In the genomic region with DNA sequence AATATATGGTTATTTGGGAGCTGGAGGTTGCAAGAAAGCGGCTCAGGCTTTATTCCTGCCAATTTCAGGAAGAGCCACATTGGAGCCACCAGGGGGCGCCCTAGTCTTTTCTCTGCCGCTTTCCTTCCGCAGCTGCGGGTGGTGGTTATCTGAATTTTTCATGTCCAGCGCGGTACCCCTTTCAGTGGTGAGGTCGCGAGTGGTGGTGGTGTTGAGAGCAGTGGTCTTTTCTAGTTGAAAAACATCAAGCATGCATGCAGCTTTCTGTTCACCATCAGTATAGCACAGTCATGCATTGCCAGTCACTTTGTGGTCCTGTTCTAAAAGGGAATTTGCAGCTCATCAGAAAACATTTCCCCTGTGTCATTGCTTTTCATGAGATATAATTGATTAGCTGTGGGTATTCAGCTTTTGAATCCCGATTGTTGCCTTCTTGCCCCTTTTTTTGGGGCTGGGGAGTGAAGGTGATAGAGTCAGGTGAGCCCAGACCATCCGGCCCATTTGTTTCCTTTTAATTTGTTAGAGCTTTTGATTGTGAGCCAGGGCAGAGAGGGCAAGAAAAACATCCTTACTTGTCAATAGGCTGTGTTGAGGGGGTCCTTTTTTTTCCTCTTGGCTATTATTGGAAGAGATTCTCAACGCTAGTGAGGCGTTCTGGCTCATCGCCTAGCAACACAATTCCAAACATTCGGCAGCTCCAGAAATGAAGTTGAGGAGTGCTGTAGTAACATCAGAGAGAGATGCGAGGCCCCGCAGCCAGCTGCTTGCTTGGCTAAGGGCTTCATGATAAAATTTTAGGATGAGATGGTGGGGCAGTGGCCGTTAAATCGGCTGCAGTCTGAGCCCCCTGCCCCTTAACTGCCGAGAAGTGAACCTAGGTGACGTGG, we compare ENCODE assay signal across 1 cellular context.
TF ChIP-seq lines count a peak whose summit lies in the region.

No MANE protein-coding gene starts in this region.

TF ChIP-seq in HepG2, 621 proteins besides CTCF, POLR2A, EP300 and RAD21 (continued from another document and continues in another):
- TF ChIP-seq, protein P1, sequence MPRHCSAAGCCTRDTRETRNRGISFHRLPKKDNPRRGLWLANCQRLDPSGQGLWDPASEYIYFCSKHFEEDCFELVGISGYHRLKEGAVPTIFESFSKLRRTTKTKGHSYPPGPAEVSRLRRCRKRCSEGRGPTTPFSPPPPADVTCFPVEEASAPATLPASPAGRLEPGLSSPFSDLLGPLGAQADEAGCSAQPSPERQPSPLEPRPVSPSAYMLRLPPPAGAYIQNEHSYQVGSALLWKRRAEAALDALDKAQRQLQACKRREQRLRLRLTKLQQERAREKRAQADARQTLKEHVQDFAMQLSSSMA (CRISPR knock-in tag; IDR thresholded peaks at IDR 0.05) = peak; percentile 78; the same call in 1 of the 2 replicates
- TF ChIP-seq ERF (CRISPR knock-in tag; IDR thresholded peaks at IDR 0.05) = 0 out of 2 replicates have a peak, but pooled peaks have one; percentile 26
- TF ChIP-seq, protein P2, sequence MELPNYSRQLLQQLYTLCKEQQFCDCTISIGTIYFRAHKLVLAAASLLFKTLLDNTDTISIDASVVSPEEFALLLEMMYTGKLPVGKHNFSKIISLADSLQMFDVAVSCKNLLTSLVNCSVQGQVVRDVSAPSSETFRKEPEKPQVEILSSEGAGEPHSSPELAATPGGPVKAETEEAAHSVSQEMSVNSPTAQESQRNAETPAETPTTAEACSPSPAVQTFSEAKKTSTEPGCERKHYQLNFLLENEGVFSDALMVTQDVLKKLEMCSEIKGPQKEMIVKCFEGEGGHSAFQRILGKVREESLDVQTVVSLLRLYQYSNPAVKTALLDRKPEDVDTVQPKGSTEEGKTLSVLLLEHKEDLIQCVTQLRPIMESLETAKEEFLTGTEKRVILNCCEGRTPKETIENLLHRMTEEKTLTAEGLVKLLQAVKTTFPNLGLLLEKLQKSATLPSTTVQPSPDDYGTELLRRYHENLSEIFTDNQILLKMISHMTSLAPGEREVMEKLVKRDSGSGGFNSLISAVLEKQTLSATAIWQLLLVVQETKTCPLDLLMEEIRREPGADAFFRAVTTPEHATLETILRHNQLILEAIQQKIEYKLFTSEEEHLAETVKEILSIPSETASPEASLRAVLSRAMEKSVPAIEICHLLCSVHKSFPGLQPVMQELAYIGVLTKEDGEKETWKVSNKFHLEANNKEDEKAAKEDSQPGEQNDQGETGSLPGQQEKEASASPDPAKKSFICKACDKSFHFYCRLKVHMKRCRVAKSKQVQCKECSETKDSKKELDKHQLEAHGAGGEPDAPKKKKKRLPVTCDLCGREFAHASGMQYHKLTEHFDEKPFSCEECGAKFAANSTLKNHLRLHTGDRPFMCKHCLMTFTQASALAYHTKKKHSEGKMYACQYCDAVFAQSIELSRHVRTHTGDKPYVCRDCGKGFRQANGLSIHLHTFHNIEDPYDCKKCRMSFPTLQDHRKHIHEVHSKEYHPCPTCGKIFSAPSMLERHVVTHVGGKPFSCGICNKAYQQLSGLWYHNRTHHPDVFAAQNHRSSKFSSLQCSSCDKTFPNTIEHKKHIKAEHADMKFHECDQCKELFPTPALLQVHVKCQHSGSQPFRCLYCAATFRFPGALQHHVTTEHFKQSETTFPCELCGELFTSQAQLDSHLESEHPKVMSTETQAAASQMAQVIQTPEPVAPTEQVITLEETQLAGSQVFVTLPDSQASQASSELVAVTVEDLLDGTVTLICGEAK (IDR thresholded peaks at IDR 0.05) = no peak
- TF ChIP-seq, protein P2 (CRISPR knock-in tag; IDR thresholded peaks at IDR 0.05) = no peak
- no peak for TF ChIP-seq REXO4 (CRISPR knock-in tag; IDR thresholded peaks at IDR 0.05; ENCODE audit: borderline replicate concordance)
- no peak for TF ChIP-seq TAF15 (IDR thresholded peaks at IDR 0.05; ENCODE audit: low read depth, low read length, poor library complexity, severe bottlenecking)
- no peak for TF ChIP-seq ZNF235 (CRISPR knock-in tag; IDR thresholded peaks at IDR 0.05; ENCODE audit: borderline replicate concordance)
- TF ChIP-seq POLR2AphosphoS5 (IDR thresholded peaks at IDR 0.05; ENCODE audit: low read depth, low read length) = no peak
- TF ChIP-seq, protein P3, sequence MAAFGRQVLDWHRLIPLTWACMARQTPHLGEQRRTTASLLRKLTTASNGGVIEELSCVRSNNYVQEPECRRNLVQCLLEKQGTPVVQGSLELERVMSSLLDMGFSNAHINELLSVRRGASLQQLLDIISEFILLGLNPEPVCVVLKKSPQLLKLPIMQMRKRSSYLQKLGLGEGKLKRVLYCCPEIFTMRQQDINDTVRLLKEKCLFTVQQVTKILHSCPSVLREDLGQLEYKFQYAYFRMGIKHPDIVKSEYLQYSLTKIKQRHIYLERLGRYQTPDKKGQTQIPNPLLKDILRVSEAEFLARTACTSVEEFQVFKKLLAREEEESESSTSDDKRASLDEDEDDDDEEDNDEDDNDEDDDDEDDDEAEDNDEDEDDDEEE (CRISPR knock-in tag; IDR thresholded peaks at IDR 0.05) = no peak
- TF ChIP-seq GPN1 (CRISPR knock-in tag; IDR thresholded peaks at IDR 0.05; ENCODE audit: borderline replicate concordance) = no peak
- TF ChIP-seq SAFB2 (CRISPR knock-in tag; IDR thresholded peaks at IDR 0.05; ENCODE audit: borderline replicate concordance, low read depth) = no peak
- no peak for TF ChIP-seq ARNT2 (CRISPR knock-in tag; IDR thresholded peaks at IDR 0.05; ENCODE audit: low read depth)
- TF ChIP-seq, protein P4, sequence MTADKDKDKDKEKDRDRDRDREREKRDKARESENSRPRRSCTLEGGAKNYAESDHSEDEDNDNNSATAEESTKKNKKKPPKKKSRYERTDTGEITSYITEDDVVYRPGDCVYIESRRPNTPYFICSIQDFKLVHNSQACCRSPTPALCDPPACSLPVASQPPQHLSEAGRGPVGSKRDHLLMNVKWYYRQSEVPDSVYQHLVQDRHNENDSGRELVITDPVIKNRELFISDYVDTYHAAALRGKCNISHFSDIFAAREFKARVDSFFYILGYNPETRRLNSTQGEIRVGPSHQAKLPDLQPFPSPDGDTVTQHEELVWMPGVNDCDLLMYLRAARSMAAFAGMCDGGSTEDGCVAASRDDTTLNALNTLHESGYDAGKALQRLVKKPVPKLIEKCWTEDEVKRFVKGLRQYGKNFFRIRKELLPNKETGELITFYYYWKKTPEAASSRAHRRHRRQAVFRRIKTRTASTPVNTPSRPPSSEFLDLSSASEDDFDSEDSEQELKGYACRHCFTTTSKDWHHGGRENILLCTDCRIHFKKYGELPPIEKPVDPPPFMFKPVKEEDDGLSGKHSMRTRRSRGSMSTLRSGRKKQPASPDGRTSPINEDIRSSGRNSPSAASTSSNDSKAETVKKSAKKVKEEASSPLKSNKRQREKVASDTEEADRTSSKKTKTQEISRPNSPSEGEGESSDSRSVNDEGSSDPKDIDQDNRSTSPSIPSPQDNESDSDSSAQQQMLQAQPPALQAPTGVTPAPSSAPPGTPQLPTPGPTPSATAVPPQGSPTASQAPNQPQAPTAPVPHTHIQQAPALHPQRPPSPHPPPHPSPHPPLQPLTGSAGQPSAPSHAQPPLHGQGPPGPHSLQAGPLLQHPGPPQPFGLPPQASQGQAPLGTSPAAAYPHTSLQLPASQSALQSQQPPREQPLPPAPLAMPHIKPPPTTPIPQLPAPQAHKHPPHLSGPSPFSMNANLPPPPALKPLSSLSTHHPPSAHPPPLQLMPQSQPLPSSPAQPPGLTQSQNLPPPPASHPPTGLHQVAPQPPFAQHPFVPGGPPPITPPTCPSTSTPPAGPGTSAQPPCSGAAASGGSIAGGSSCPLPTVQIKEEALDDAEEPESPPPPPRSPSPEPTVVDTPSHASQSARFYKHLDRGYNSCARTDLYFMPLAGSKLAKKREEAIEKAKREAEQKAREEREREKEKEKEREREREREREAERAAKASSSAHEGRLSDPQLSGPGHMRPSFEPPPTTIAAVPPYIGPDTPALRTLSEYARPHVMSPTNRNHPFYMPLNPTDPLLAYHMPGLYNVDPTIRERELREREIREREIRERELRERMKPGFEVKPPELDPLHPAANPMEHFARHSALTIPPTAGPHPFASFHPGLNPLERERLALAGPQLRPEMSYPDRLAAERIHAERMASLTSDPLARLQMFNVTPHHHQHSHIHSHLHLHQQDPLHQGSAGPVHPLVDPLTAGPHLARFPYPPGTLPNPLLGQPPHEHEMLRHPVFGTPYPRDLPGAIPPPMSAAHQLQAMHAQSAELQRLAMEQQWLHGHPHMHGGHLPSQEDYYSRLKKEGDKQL (CRISPR knock-in tag; IDR thresholded peaks at IDR 0.05; ENCODE audit: low read depth) = no peak
- TF ChIP-seq, protein P5, sequence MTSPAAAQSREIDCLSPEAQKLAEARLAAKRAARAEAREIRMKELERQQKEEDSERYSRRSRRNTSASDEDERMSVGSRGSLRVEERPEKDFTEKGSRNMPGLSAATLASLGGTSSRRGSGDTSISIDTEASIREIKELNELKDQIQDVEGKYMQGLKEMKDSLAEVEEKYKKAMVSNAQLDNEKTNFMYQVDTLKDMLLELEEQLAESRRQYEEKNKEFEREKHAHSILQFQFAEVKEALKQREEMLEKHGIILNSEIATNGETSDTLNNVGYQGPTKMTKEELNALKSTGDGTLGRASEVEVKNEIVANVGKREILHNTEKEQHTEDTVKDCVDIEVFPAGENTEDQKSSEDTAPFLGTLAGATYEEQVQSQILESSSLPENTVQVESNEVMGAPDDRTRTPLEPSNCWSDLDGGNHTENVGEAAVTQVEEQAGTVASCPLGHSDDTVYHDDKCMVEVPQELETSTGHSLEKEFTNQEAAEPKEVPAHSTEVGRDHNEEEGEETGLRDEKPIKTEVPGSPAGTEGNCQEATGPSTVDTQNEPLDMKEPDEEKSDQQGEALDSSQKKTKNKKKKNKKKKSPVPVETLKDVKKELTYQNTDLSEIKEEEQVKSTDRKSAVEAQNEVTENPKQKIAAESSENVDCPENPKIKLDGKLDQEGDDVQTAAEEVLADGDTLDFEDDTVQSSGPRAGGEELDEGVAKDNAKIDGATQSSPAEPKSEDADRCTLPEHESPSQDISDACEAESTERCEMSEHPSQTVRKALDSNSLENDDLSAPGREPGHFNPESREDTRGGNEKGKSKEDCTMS (CRISPR knock-in tag; conservative IDR thresholded peaks at IDR 0.05) = no peak
- TF ChIP-seq ZKSCAN5 (CRISPR knock-in tag; IDR thresholded peaks at IDR 0.05) = no peak
- no peak for TF ChIP-seq KDM3A (CRISPR knock-in tag; IDR thresholded peaks at IDR 0.05; ENCODE audit: low read depth)
- TF ChIP-seq ZNF773 (CRISPR knock-in tag; IDR thresholded peaks at IDR 0.05; ENCODE audit: borderline replicate concordance) = no peak
- no peak for TF ChIP-seq U2AF2 (IDR thresholded peaks at IDR 0.05; ENCODE audit: low read depth, low read length)
- TF ChIP-seq FOXK2 (IDR thresholded peaks at IDR 0.05) = no peak
- TF ChIP-seq, protein P6, sequence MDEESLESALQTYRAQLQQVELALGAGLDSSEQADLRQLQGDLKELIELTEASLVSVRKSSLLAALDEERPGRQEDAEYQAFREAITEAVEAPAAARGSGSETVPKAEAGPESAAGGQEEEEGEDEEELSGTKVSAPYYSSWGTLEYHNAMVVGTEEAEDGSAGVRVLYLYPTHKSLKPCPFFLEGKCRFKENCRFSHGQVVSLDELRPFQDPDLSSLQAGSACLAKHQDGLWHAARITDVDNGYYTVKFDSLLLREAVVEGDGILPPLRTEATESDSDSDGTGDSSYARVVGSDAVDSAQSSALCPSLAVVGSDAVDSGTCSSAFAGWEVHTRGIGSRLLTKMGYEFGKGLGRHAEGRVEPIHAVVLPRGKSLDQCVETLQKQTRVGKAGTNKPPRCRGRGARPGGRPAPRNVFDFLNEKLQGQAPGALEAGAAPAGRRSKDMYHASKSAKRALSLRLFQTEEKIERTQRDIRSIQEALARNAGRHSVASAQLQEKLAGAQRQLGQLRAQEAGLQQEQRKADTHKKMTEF (CRISPR knock-in tag; IDR thresholded peaks at IDR 0.05) = no peak
- TF ChIP-seq, protein P7, sequence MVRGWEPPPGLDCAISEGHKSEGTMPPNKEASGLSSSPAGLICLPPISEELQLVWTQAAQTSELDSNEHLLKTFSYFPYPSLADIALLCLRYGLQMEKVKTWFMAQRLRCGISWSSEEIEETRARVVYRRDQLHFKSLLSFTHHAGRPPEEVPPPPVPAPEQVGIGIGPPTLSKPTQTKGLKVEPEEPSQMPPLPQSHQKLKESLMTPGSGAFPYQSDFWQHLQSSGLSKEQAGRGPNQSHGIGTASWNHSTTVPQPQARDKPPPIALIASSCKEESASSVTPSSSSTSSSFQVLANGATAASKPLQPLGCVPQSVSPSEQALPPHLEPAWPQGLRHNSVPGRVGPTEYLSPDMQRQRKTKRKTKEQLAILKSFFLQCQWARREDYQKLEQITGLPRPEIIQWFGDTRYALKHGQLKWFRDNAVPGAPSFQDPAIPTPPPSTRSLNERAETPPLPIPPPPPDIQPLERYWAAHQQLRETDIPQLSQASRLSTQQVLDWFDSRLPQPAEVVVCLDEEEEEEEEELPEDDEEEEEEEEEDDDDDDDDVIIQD (CRISPR knock-in tag; IDR thresholded peaks at IDR 0.05; ENCODE audit: low read depth) = no peak
- TF ChIP-seq KDM2A (CRISPR knock-in tag; IDR thresholded peaks at IDR 0.05; ENCODE audit: borderline replicate concordance, low read depth) = peak; percentile 74; the same call in 1 of the 2 replicates
- TF ChIP-seq, protein P8, sequence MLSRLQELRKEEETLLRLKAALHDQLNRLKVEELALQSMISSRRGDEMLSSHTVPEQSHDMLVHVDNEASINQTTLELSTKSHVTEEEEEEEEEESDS (CRISPR knock-in tag; IDR thresholded peaks at IDR 0.05; ENCODE audit: borderline replicate concordance) = no peak
- no peak for TF ChIP-seq ZFP36L2 (CRISPR knock-in tag; IDR thresholded peaks at IDR 0.05)
